16 cellular contexts compared by ENCODE assay signal in the genomic region with DNA sequence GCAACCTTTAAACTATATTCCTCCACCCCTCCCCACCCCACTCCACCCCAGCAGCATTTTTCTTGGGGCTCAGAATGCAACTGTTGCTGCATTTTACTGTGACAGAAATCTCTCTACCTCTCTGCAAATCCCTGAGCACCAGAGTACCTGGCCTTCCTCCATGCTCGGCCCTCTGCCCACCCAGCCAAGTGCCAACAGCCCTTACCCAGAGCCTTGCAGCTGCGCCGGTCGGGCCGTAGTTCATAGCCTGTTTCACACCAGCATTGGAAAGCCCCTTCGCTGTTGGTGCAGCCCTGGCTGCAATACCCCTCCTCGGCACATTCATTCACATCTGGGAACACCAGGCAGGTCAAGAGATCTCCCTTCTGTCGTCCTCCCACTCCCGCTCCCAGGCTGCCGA. TPM values are rescaled to one million over a fixed set of nuclear protein-coding genes. Genes with fewer than 3 reads are reported as not detected.
"Had no signal": no experiment of that assay in that cellular context is flagged by ENCODE, and none has a peak within 500 bp of the region (broad histone marks: within the 10 kb centered on the region; RNA-seq: fewer than 3 reads in every experiment).

No MANE protein-coding gene starts in this region.

- H3K4me2 ChIP-seq: smooth muscle cell had no signal

- H3K4me1 ChIP-seq: lower lobe of right lung had no signal

- H3K27ac ChIP-seq: coronary artery, lower lobe of right lung, stomach, tibial artery had no signal

- H3K27me3 Mint-ChIP-seq: naive thymus-derived CD8-positive, alpha-beta T cell; type B pancreatic cell had no signal

- DNase-seq: dermis blood vessel endothelial cell; effector memory CD8-positive, alpha-beta T cell; left ventricle myocardium superior; lower lobe of right lung; naive thymus-derived CD8-positive, alpha-beta T cell; nephron progenitor cell; stimulated activated CD4-positive, alpha-beta T cell treated with anti-CD3 and anti-CD28 coated beads, Interleukin-2, amount 100 ng/mL, for 24 hours; stimulated activated CD4-positive, alpha-beta T cell treated with anti-CD3 and anti-CD28 coated beads, Interleukin-4, amount 100 ng/mL, for 24 hours; stimulated activated naive CD4-positive, alpha-beta T cell treated with Interleukin-2 at 50 U/mL for 16 hours; stomach; tibial artery had no signal

- H3K27ac Mint-ChIP-seq: effector memory CD8-positive, alpha-beta T cell; naive thymus-derived CD8-positive, alpha-beta T cell; nephron progenitor cell; stimulated activated effector memory CD8-positive, alpha-beta T cell treated with anti-CD3 and anti-CD28 coated beads, Interleukin-12 subunit alpha, Interleukin-12 subunit beta, amount 100 ng/mL, for 72 hours; type B pancreatic cell had no signal

- H3K9me3 Mint-ChIP-seq: effector memory CD8-positive, alpha-beta T cell; naive thymus-derived CD8-positive, alpha-beta T cell; stimulated activated effector memory CD8-positive, alpha-beta T cell treated with anti-CD3 and anti-CD28 coated beads, Interleukin-12 subunit alpha, Interleukin-12 subunit beta, amount 100 ng/mL, for 72 hours; type B pancreatic cell had no signal

- H3K4me1 Mint-ChIP-seq: nephron progenitor cell; stimulated activated effector memory CD8-positive, alpha-beta T cell treated with anti-CD3 and anti-CD28 coated beads, Interleukin-12 subunit alpha, Interleukin-12 subunit beta, amount 100 ng/mL, for 72 hours had no signal

- H3K9me3 ChIP-seq: lower lobe of right lung, stomach, tibial artery had no signal

- H3K27me3 ChIP-seq: stomach, tibial artery had no signal

- ATAC-seq: effector memory CD8-positive, alpha-beta T cell; naive thymus-derived CD8-positive, alpha-beta T cell; sciatic nerve; stimulated activated effector memory CD8-positive, alpha-beta T cell treated with anti-CD3 and anti-CD28 coated beads, Interleukin-12 subunit alpha, Interleukin-12 subunit beta, amount 100 ng/mL, for 72 hours had no signal

- H3K36me3 Mint-ChIP-seq: naive thymus-derived CD8-positive, alpha-beta T cell; stimulated activated effector memory CD8-positive, alpha-beta T cell treated with anti-CD3 and anti-CD28 coated beads, Interleukin-12 subunit alpha, Interleukin-12 subunit beta, amount 100 ng/mL, for 72 hours had no signal

- H3K4me3 ChIP-seq: coronary artery, lower lobe of right lung, smooth muscle cell, stomach, tibial artery had no signal

- H3K4me3 Mint-ChIP-seq: effector memory CD8-positive, alpha-beta T cell; naive thymus-derived CD8-positive, alpha-beta T cell; nephron progenitor cell; stimulated activated effector memory CD8-positive, alpha-beta T cell treated with anti-CD3 and anti-CD28 coated beads, Interleukin-12 subunit alpha, Interleukin-12 subunit beta, amount 100 ng/mL, for 72 hours; type B pancreatic cell had no signal

RNA-seq across cellular contexts. Expression of gene LRP4, which starts 23.4 kb away (rescaled TPM):
- total RNA-seq: naive thymus-derived CD8-positive, alpha-beta T cell had no signal
- polyA plus RNA-seq: naive thymus-derived CD8-positive, alpha-beta T cell had no signal
